16 cellular contexts compared by ENCODE assay signal in the genomic region with DNA sequence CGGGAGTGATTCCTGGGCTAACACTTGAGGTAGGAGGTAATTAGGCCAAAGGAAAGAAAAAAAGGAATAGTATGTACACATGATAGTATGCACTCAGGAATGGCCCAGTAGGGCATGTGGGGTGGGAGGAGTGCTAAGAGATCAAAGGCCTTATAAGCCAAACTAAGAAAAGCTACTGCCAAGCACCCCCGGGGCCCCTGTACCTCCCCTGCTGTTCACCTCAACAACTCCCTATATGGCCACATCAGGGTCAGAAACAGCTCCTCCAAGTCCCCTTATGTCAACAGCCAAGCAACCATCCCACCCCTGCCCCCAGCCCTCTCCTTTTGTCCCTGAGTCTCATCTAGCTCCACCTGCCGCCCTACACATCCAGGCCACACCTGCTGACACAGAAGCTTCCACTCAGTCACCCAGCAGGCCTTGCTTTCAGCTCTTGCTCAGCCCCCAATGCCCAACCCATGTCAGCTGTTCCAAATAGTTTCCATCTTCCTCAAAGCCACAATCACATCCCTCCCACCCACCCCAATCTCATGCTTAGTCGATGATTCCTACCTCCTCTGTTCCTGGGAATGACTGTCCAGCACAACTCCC.
DNase-seq lines count a peak whose midpoint lies in the region; ATAC-seq and TF ChIP-seq lines count a peak whose summit lies in the region.
"Had no signal": no experiment of that assay in that cellular context is flagged by ENCODE, and none has a peak within 500 bp of the region (broad histone marks: within the 10 kb centered on the region; RNA-seq: fewer than 3 reads in every experiment).

No MANE protein-coding gene starts in this region.

- no peaks in the 10 kb centered on the region for H3K36me3 ChIP-seq in mesendoderm (ENCODE audit: control insufficient read depth, insufficient read depth, low read length)
- peaks cover 0 to under 1% (median 0%) of the 10 kb centered on the region in 4 donors for H3K36me3 ChIP-seq in upper lobe of left lung

- H2AK5ac ChIP-seq in mesendoderm (ENCODE audit: low read length) = no peak overlapping the region

- no peak for ATAC-seq in upper lobe of left lung (ENCODE audit: low FRiP score in 2 of 2)
- ATAC-seq in stimulated activated effector memory CD8-positive, alpha-beta T cell treated with anti-CD3 and anti-CD28 coated beads, Interleukin-12 subunit alpha, Interleukin-12 subunit beta, amount 100 ng/mL, for 72 hours = no peak

- CTCF ChIA-PET in activated naive CD4-positive, alpha-beta T cell treated with anti-CD3 and anti-CD28 coated beads for 36 hours (lab: Charles Lee) = interaction anchor here (0.6 to 0.8 kb wide), 2 partner anchors 43 to 1803 kb away, joined by 3 read pairs; no protein-coding TSS in a partner anchor
- CTCF ChIA-PET in activated naive CD4-positive, alpha-beta T cell treated with anti-CD3 and anti-CD28 coated beads, Interleukin-2, amount 10 ng/mL, durations not matched to agents 7 days and 5 days (lab: Charles Lee) = interaction anchor here (1.3 kb wide), 1 partner anchor 236 kb away, joined by 3 read pairs; no protein-coding TSS in a partner anchor

- H2BK5ac ChIP-seq in mesendoderm (ENCODE audit: low read length) = no peak overlapping the region

- H3K9ac ChIP-seq in mesendoderm (ENCODE audit: low read length) = no peak overlapping the region

- TF ChIP-seq POLR2A in upper lobe of left lung (IDR thresholded peaks at IDR 0.05) = no peak

- H3K4me1 Mint-ChIP-seq in activated naive CD4-positive, alpha-beta T cell treated with anti-CD3 and anti-CD28 coated beads for 36 hours (ENCODE audit: low read depth) = peaks cover 2% of the 10 kb centered on the region
- peaks cover 6% of the 10 kb centered on the region for H3K4me1 Mint-ChIP-seq in activated naive CD4-positive, alpha-beta T cell treated with anti-CD3 and anti-CD28 coated beads, Interleukin-2, amount 10 ng/mL, durations not matched to agents 7 days and 5 days
- H3K4me1 Mint-ChIP-seq in stimulated activated effector memory CD8-positive, alpha-beta T cell treated with anti-CD3 and anti-CD28 coated beads, Interleukin-12 subunit alpha, Interleukin-12 subunit beta, amount 100 ng/mL, for 72 hours = peaks cover 7% of the 10 kb centered on the region

- H4K5ac ChIP-seq in mesendoderm (ENCODE audit: low read length) = no peak overlapping the region

- H3K9me3 Mint-ChIP-seq in activated naive CD4-positive, alpha-beta T cell treated with anti-CD3 and anti-CD28 coated beads for 36 hours = no peaks in the 10 kb centered on the region
- no peaks in the 10 kb centered on the region for H3K9me3 Mint-ChIP-seq in activated naive CD4-positive, alpha-beta T cell treated with anti-CD3 and anti-CD28 coated beads, Interleukin-2, amount 10 ng/mL, durations not matched to agents 7 days and 5 days
- no peaks in the 10 kb centered on the region for H3K9me3 Mint-ChIP-seq in stimulated activated effector memory CD8-positive, alpha-beta T cell treated with anti-CD3 and anti-CD28 coated beads, Interleukin-12 subunit alpha, Interleukin-12 subunit beta, amount 100 ng/mL, for 72 hours
- H3K9me3 Mint-ChIP-seq: activated T-cell treated with anti-CD3 and anti-CD28 coated beads, Interleukin-2, amount 50 U/mL, for 4 hours; dendritic cell treated with granulocyte-macrophage colony-stimulating factor and Interleukin-4, amounts not matched to agents 40 ng/mL and 50 ng/mL, for 4 days had no signal

- H3K79me2 ChIP-seq in mesendoderm (ENCODE audit: control insufficient read depth, insufficient read depth, low read length) = peaks cover 3% of the 10 kb centered on the region

- no peak for TF ChIP-seq EP300 in upper lobe of left lung (IDR thresholded peaks at IDR 0.05)

- H3K9me3 ChIP-seq in upper lobe of left lung = no peaks in the 10 kb centered on the region

- H3K27me3 ChIP-seq in mesendoderm (ENCODE audit: insufficient read depth, low read length, poor library complexity) (no peaks in the 10 kb centered on the region), upper lobe of left lung (no peaks in the 10 kb centered on the region)

- intact Hi-C loops in activated naive CD4-positive, alpha-beta T cell treated with anti-CD3 and anti-CD28 coated beads for 36 hours (cut with micrococcal nuclease) = no loop called here

- H2BK120ac ChIP-seq in mesendoderm (ENCODE audit: low read depth, low read length) = no peak overlapping the region

- no peak overlapping the region for H3K4me3 Mint-ChIP-seq in activated naive CD4-positive, alpha-beta T cell treated with anti-CD3 and anti-CD28 coated beads for 36 hours
- no peak overlapping the region for H3K4me3 Mint-ChIP-seq in activated naive CD4-positive, alpha-beta T cell treated with anti-CD3 and anti-CD28 coated beads, Interleukin-2, amount 10 ng/mL, durations not matched to agents 7 days and 5 days
- no peak overlapping the region for H3K4me3 Mint-ChIP-seq in stimulated activated effector memory CD8-positive, alpha-beta T cell treated with anti-CD3 and anti-CD28 coated beads, Interleukin-12 subunit alpha, Interleukin-12 subunit beta, amount 100 ng/mL, for 72 hours
- H3K4me3 Mint-ChIP-seq: activated T-cell treated with anti-CD3 and anti-CD28 coated beads, Interleukin-2, amount 50 U/mL, for 4 hours; dendritic cell treated with granulocyte-macrophage colony-stimulating factor and Interleukin-4, amounts not matched to agents 40 ng/mL and 50 ng/mL, for 4 days had no signal

- H3K36me3 Mint-ChIP-seq in activated naive CD4-positive, alpha-beta T cell treated with anti-CD3 and anti-CD28 coated beads for 36 hours (ENCODE audit: low read depth) = no peaks in the 10 kb centered on the region
- no peaks in the 10 kb centered on the region for H3K36me3 Mint-ChIP-seq in activated naive CD4-positive, alpha-beta T cell treated with anti-CD3 and anti-CD28 coated beads, Interleukin-2, amount 10 ng/mL, durations not matched to agents 7 days and 5 days
- no peaks in the 10 kb centered on the region for H3K36me3 Mint-ChIP-seq in stimulated activated effector memory CD8-positive, alpha-beta T cell treated with anti-CD3 and anti-CD28 coated beads, Interleukin-12 subunit alpha, Interleukin-12 subunit beta, amount 100 ng/mL, for 72 hours

- H3K4ac ChIP-seq in mesendoderm (ENCODE audit: low read depth, low read length) = no peak overlapping the region

- H3K79me1 ChIP-seq in mesendoderm (ENCODE audit: low read length) = peaks cover 5% of the 10 kb centered on the region

- no CpG with 5 or more reads among the region's 4 CpGs for WGBS in mesendoderm (ENCODE audit: extremely low coverage, insufficient coverage, low lambda C conversion rate)
- WGBS in upper lobe of left lung, 2 donors = 69% methylated on average over 4 of the region's 4 CpGs

- H3K27ac ChIP-seq in mesendoderm (ENCODE audit: low read depth, low read length) = no peak overlapping the region
- peak overlapping the region; percentile 70 to 86 (median 82) for H3K27ac ChIP-seq in upper lobe of left lung

- no peak overlapping the region for H3K18ac ChIP-seq in mesendoderm (ENCODE audit: low read length)

- H3K4me3 ChIP-seq in mesendoderm (ENCODE audit: low read length) (no peak overlapping the region), upper lobe of left lung (no peak overlapping the region)

- H4K8ac ChIP-seq in mesendoderm (ENCODE audit: low read depth, low read length) = no peak overlapping the region

- no peak overlapping the region for H3K27ac Mint-ChIP-seq in activated naive CD4-positive, alpha-beta T cell treated with anti-CD3 and anti-CD28 coated beads for 36 hours
- H3K27ac Mint-ChIP-seq in activated naive CD4-positive, alpha-beta T cell treated with anti-CD3 and anti-CD28 coated beads, Interleukin-2, amount 10 ng/mL, durations not matched to agents 7 days and 5 days = no peak overlapping the region
- no peak overlapping the region for H3K27ac Mint-ChIP-seq in stimulated activated effector memory CD8-positive, alpha-beta T cell treated with anti-CD3 and anti-CD28 coated beads, Interleukin-12 subunit alpha, Interleukin-12 subunit beta, amount 100 ng/mL, for 72 hours
- H3K27ac Mint-ChIP-seq: dendritic cell treated with granulocyte-macrophage colony-stimulating factor and Interleukin-4, amounts not matched to agents 40 ng/mL and 50 ng/mL, for 4 days had no signal

- no peaks in the 10 kb centered on the region for H3K27me3 Mint-ChIP-seq in activated naive CD4-positive, alpha-beta T cell treated with anti-CD3 and anti-CD28 coated beads for 36 hours (ENCODE audit: low read depth)
- peaks cover 11% of the 10 kb centered on the region for H3K27me3 Mint-ChIP-seq in activated naive CD4-positive, alpha-beta T cell treated with anti-CD3 and anti-CD28 coated beads, Interleukin-2, amount 10 ng/mL, durations not matched to agents 7 days and 5 days
- H3K27me3 Mint-ChIP-seq: dendritic cell treated with granulocyte-macrophage colony-stimulating factor and Interleukin-4, amounts not matched to agents 40 ng/mL and 50 ng/mL, for 4 days had no signal

- H3K4me1 ChIP-seq in mesendoderm (ENCODE audit: control insufficient read depth, low read depth, low read length) = peaks cover 34% of the 10 kb centered on the region
- H3K4me1 ChIP-seq in upper lobe of left lung = peaks cover 23 to 53% (median 44%) of the 10 kb centered on the region in 4 donors

- no peak overlapping the region for H3K56ac ChIP-seq in mesendoderm (ENCODE audit: low read length)

- no peak overlapping the region for H2BK15ac ChIP-seq in mesendoderm (replicated peaks; ENCODE audit: low read depth)

- H3K23ac ChIP-seq in mesendoderm (ENCODE audit: low read length) = no peak overlapping the region

- peak; percentile 5 for DNase-seq in activated naive CD4-positive, alpha-beta T cell treated with anti-CD3 and anti-CD28 coated beads for 36 hours
- no peak for DNase-seq in activated naive CD4-positive, alpha-beta T cell treated with anti-CD3 and anti-CD28 coated beads, Interleukin-2, amount 10 ng/mL, durations not matched to agents 7 days and 5 days
- peak; percentile 21 to 65 for DNase-seq in dermis microvascular lymphatic vessel endothelial cell (ENCODE audit: low read depth in 2 of 2)
- peak; percentile 76 for DNase-seq in mesendoderm
- DNase-seq in upper lobe of left lung = no peak
- DNase-seq in stimulated activated effector memory CD8-positive, alpha-beta T cell treated with anti-CD3 and anti-CD28 coated beads, Interleukin-12 subunit alpha, Interleukin-12 subunit beta, amount 100 ng/mL, for 72 hours (ENCODE audit: low spot score in 2 of 2) = no peak
- DNase-seq in NCI-H2227 treated with DMSO at 0.1 percent for 48 hours (lab: John Stamatoyannopoulos, UW) = no peak
- no peak for DNase-seq in HUDEP-2 (lab: John Stamatoyannopoulos, UW; ENCODE audit: unreplicated experiment in 76 of 76)
- DNase-seq: ACHN; activated T-cell treated with anti-CD3 and anti-CD28 coated beads, Interleukin-2, amount 50 U/mL, for 4 hours; EL; GOT3; NK-92 treated with Interleukin-12 subunit alpha and Interleukin-12 subunit beta, amount 100 ng/mL, for 24 hours; nucleus accumbens; T1000 had no signal

- TF ChIP-seq CTCF in upper lobe of left lung (IDR thresholded peaks at IDR 0.05) = no peak

- H3K4me2 ChIP-seq in mesendoderm (ENCODE audit: low read length) = no peak overlapping the region

Comparison
In these comparisons a context has a peak if more than half of its experiments do, and no peak if none do; other contexts are left out.
1. DNase-seq: peak in activated naive CD4-positive, alpha-beta T cell treated with anti-CD3 and anti-CD28 coated beads for 36 hours (single experiment), dermis microvascular lymphatic vessel endothelial cell (2 of 2) and mesendoderm (single experiment); none in activated naive CD4-positive, alpha-beta T cell treated with anti-CD3 and anti-CD28 coated beads, Interleukin-2, amount 10 ng/mL, durations not matched to agents 7 days and 5 days (single experiment), upper lobe of left lung (0 of 2), stimulated activated effector memory CD8-positive, alpha-beta T cell treated with anti-CD3 and anti-CD28 coated beads, Interleukin-12 subunit alpha, Interleukin-12 subunit beta, amount 100 ng/mL, for 72 hours (0 of 2), NCI-H2227 treated with DMSO at 0.1 percent for 48 hours (single experiment) and HUDEP-2 (0 of 76).